12 cellular contexts compared by ENCODE assay signal in genomic region chr1:211460246-211460645, GRCh38. TPM values are rescaled to one million over a fixed set of nuclear protein-coding genes. Genes with fewer than 3 reads are reported as not detected.
"Had no signal": no experiment of that assay in that cellular context is flagged by ENCODE, and none has a peak within 500 bp of the region (broad histone marks: within the 10 kb centered on the region; RNA-seq: fewer than 3 reads in every experiment).

No MANE protein-coding gene starts in this region.

RNA-seq across cellular contexts. Expression of gene RD3, which starts 31.7 kb away (rescaled TPM):
- total RNA-seq: hepatocyte, kidney epithelial cell, left cardiac atrium, left colon, left lobe of liver, left lung, left ventricle myocardium inferior, left ventricle myocardium superior, liver, lung microvascular endothelial cell, mammary epithelial cell, mucosa of descending colon had no signal
